ENCODE assay signal across 1 cellular context in the genomic region with DNA sequence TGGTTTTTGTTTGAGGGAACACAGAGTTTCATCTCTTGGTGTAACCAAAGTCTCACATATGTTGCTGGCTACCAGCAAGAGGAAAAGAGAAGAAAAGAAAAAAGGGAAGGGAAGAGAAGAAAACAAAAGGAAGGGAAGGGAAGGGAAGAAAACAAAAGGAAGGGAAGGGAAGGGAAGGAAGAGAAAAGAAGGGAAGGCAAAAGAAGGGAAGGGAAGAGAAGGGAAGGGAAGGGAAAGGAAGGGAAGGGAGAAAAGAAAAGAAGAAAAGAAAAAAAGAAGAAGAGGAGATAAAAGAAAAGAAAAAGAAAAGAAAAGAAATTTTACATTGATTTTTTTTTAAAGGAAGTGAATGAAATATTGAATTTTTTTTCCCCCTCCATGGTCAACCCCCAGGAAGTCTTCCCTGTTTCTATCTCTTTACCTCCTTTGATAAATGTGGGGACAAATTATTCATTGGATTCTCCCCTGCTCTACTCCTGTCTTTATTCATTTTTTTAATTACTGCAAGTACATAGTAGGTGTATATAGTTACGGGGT.
TF ChIP-seq lines count a peak whose summit lies in the region.

No MANE protein-coding gene starts in this region.

TF ChIP-seq in GM23338, 12 proteins besides CTCF, POLR2A, EP300 and RAD21 (continued from another document):
- TF ChIP-seq, protein P1, sequence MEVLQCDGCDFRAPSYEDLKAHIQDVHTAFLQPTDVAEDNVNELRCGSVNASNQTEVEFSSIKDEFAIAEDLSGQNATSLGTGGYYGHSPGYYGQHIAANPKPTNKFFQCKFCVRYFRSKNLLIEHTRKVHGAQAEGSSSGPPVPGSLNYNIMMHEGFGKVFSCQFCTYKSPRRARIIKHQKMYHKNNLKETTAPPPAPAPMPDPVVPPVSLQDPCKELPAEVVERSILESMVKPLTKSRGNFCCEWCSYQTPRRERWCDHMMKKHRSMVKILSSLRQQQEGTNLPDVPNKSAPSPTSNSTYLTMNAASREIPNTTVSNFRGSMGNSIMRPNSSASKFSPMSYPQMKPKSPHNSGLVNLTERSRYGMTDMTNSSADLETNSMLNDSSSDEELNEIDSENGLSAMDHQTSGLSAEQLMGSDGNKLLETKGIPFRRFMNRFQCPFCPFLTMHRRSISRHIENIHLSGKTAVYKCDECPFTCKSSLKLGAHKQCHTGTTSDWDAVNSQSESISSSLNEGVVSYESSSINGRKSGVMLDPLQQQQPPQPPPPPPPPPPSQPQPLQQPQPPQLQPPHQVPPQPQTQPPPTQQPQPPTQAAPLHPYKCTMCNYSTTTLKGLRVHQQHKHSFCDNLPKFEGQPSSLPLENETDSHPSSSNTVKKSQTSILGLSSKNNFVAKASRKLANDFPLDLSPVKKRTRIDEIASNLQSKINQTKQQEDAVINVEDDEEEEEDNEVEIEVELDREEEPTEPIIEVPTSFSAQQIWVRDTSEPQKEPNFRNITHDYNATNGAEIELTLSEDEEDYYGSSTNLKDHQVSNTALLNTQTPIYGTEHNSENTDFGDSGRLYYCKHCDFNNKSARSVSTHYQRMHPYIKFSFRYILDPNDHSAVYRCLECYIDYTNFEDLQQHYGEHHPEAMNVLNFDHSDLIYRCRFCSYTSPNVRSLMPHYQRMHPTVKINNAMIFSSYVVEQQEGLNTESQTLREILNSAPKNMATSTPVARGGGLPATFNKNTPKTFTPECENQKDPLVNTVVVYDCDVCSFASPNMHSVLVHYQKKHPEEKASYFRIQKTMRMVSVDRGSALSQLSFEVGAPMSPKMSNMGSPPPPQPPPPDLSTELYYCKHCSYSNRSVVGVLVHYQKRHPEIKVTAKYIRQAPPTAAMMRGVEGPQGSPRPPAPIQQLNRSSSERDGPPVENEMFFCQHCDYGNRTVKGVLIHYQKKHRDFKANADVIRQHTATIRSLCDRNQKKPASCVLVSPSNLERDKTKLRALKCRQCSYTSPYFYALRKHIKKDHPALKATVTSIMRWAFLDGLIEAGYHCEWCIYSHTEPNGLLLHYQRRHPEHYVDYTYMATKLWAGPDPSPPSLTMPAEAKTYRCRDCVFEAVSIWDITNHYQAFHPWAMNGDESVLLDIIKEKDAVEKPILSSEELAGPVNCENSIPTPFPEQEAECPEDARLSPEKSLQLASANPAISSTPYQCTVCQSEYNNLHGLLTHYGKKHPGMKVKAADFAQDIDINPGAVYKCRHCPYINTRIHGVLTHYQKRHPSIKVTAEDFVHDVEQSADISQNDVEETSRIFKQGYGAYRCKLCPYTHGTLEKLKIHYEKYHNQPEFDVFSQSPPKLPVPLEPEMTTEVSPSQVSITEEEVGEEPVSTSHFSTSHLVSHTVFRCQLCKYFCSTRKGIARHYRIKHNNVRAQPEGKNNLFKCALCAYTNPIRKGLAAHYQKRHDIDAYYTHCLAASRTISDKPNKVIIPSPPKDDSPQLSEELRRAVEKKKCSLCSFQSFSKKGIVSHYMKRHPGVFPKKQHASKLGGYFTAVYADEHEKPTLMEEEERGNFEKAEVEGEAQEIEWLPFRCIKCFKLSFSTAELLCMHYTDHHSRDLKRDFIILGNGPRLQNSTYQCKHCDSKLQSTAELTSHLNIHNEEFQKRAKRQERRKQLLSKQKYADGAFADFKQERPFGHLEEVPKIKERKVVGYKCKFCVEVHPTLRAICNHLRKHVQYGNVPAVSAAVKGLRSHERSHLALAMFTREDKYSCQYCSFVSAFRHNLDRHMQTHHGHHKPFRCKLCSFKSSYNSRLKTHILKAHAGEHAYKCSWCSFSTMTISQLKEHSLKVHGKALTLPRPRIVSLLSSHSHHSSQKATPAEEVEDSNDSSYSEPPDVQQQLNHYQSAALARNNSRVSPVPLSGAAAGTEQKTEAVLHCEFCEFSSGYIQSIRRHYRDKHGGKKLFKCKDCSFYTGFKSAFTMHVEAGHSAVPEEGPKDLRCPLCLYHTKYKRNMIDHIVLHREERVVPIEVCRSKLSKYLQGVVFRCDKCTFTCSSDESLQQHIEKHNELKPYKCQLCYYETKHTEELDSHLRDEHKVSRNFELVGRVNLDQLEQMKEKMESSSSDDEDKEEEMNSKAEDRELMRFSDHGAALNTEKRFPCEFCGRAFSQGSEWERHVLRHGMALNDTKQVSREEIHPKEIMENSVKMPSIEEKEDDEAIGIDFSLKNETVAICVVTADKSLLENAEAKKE (CRISPR knock-in tag; IDR thresholded peaks at IDR 0.05) = no peak
- TF ChIP-seq NANOG (IDR thresholded peaks at IDR 0.05; ENCODE audit: borderline replicate concordance) (no peak), EZH2phosphoT487 (IDR thresholded peaks at IDR 0.05; ENCODE audit: unreplicated experiment) (no peak), JUNB (IDR thresholded peaks at IDR 0.05; ENCODE audit: unreplicated experiment) (no peak), STAT1 (IDR thresholded peaks at IDR 0.05; ENCODE audit: unreplicated experiment) (no peak), POLR2AphosphoS5 (IDR thresholded peaks at IDR 0.05; ENCODE audit: low read depth) (no peak)
TF ChIP-seq in GM23338: peak in this region for 0.
